Comparison of ENCODE assay signal across 12 cellular contexts in the genomic region with DNA sequence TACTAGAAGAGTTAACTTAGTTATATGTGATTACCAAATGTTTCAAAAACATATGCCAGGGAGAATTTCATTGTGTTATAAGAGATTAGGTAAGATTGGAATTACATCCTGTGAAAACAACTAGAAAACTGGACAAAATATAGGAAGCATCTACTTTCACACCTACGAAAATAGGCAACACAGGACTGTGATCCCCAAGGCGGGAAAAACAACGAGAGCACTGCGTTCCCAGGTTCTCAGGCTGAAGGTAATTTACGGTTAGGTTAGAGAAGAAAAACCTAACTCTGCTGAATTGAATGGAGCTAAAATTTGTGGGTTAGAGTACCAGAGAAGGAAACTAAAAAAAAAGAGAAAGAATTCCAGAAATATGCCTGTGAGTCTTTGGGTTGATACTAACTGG. TPM values are rescaled to one million over a fixed set of nuclear protein-coding genes. Genes with fewer than 3 reads are reported as not detected.
"Had no signal": no experiment of that assay in that cellular context is flagged by ENCODE, and none has a peak within 500 bp of the region (broad histone marks: within the 10 kb centered on the region; RNA-seq: fewer than 3 reads in every experiment).

No MANE protein-coding gene starts in this region.

- H3K4me1 ChIP-seq: HAP-1 had no signal

- H3K9ac ChIP-seq: GM23248, KMS-11 had no signal

- H3K9me3 Mint-ChIP-seq: HFFc6 had no signal

- H3K27ac Mint-ChIP-seq: HFFc6 had no signal

- H3K4me3 Mint-ChIP-seq: HFFc6 had no signal

- ATAC-seq: HCT116 had no signal

- DNase-seq: GM23248, H7, HFFc6, IMR-90, Karpas-422, KBM-7 had no signal

- H3K4me2 ChIP-seq: KMS-11 had no signal

- H2AFZ ChIP-seq: GM23248 had no signal

- H3K4me3 ChIP-seq: GM23248, HAP-1 had no signal

- H3K27ac ChIP-seq: GM23248, HL-60, KMS-11 had no signal

- H3K36me3 ChIP-seq: HAP-1 had no signal

- H3K9me3 ChIP-seq: HAP-1 had no signal

RNA-seq across cellular contexts. Expression of a gene that starts 28.4 kb away (rescaled TPM):
- total RNA-seq: GM23248, H4, H7, HFFc6, HT1080, IMR-90 had no signal
- polyA plus RNA-seq: GM23248, IMR-90 had no signal
